32 cellular contexts compared by ENCODE assay signal in genomic region chr18:43883886-43884285, GRCh38.
"Had no signal": no experiment of that assay in that cellular context is flagged by ENCODE, and none has a peak within 500 bp of the region (broad histone marks: within the 10 kb centered on the region; RNA-seq: fewer than 3 reads in every experiment).

No MANE protein-coding gene starts in this region.

- H3K9me3 ChIP-seq: gastroesophageal sphincter, neutrophil, ovary, sigmoid colon, thyroid gland, upper lobe of left lung, vagina had no signal

- H3K27me3 Mint-ChIP-seq: activated CD4-positive, alpha-beta memory T cell treated with anti-CD3 and anti-CD28 coated beads, Interleukin-2, amount 10 ng/mL, durations not matched to agents 7 days and 5 days; activated CD4-positive, alpha-beta T cell treated with anti-CD3 and anti-CD28 coated beads, Interleukin-2, amount 10 ng/mL, durations not matched to agents 24 days and 14 days; activated T-cell treated with anti-CD3 and anti-CD28 coated beads, Interleukin-2, amount 50 U/mL, for 24 hours; effector memory CD8-positive, alpha-beta T cell; naive B cell; progenitor cell of endocrine pancreas; stimulated activated memory B cell treated with anti-CD40 and anti-IgM and Interleukin-4, amounts not matched to agents 10 μg/mL and 1 μg/mL and 100 μg/mL, for 72 hours; stimulated activated naive CD8-positive, alpha-beta T cell treated with anti-CD3 and anti-CD28 coated beads, Interleukin-15, amount 100 ng/mL, for 72 hours had no signal

- H3K4me1 Mint-ChIP-seq: activated CD4-positive, alpha-beta memory T cell treated with anti-CD3 and anti-CD28 coated beads, Interleukin-2, amount 10 ng/mL, durations not matched to agents 7 days and 5 days; activated CD4-positive, alpha-beta T cell treated with anti-CD3 and anti-CD28 coated beads, Interleukin-2, amount 10 ng/mL, durations not matched to agents 24 days and 14 days; naive B cell; stimulated activated memory B cell treated with anti-CD40 and anti-IgM and Interleukin-4, amounts not matched to agents 10 μg/mL and 1 μg/mL and 100 μg/mL, for 72 hours; stimulated activated naive CD8-positive, alpha-beta T cell treated with anti-CD3 and anti-CD28 coated beads, Interleukin-15, amount 100 ng/mL, for 72 hours had no signal

- ATAC-seq: effector memory CD8-positive, alpha-beta T cell; gastroesophageal sphincter; left cardiac atrium; left ventricle myocardium superior; stimulated activated memory B cell treated with anti-CD40 and anti-IgM and Interleukin-4, amounts not matched to agents 10 μg/mL and 1 μg/mL and 100 μg/mL, for 72 hours; stimulated activated naive CD8-positive, alpha-beta T cell treated with anti-CD3 and anti-CD28 coated beads, Interleukin-15, amount 100 ng/mL, for 72 hours had no signal

- DNase-seq: activated CD4-positive, alpha-beta memory T cell treated with anti-CD3 and anti-CD28 coated beads, Interleukin-2, amount 10 ng/mL, durations not matched to agents 7 days and 5 days; activated CD4-positive, alpha-beta T cell treated with anti-CD3 and anti-CD28 coated beads, Interleukin-2, amount 10 ng/mL, durations not matched to agents 24 days and 14 days; activated CD4-positive, CD25-positive, alpha-beta regulatory T cell treated with anti-CD3 and anti-CD28 coated beads, Interleukin-2, amount 50 U/mL, for 72 hours; activated CD8-positive, alpha-beta memory T cell treated with anti-CD3 and anti-CD28 coated beads, Interleukin-2, amount 50 U/mL, for 48 hours; activated gamma-delta T cell treated with Interleukin-2 at 50 U/mL for 16 hours; activated naive CD4-positive, alpha-beta T cell treated with anti-CD3 and anti-CD28 coated beads, Interleukin-2, amount 50 U/mL, for 16 hours; activated T-cell treated with anti-CD3 and anti-CD28 coated beads, Interleukin-2, amount 50 U/mL, for 24 hours; amygdala; caudate nucleus; cortex of kidney; effector memory CD8-positive, alpha-beta T cell; left cardiac atrium; left ventricle myocardium superior; naive B cell; nephron progenitor cell; ovary; retina; sigmoid colon; small intestine; stimulated activated CD4-positive, alpha-beta T cell treated with anti-CD3 and anti-CD28 coated beads, Interleukin-1b, Interleukin-23, amount 100 ng/mL, for 48 hours; stimulated activated CD4-positive, alpha-beta T cell treated with anti-CD3 and anti-CD28 coated beads, Interleukin-4, amount 100 ng/mL, for 4 hours; stimulated activated CD8-positive, alpha-beta memory T cell treated with anti-CD3 and anti-CD28 coated beads, Interleukin-4, amount 100 ng/mL, for 48 hours; stimulated activated naive CD8-positive, alpha-beta T cell treated with anti-CD3 and anti-CD28 coated beads, Interleukin-15, amount 100 ng/mL, for 72 hours; substantia nigra; T-helper 2 cell; thyroid gland; upper lobe of left lung had no signal

- H3K4me3 Mint-ChIP-seq: activated CD4-positive, alpha-beta memory T cell treated with anti-CD3 and anti-CD28 coated beads, Interleukin-2, amount 10 ng/mL, durations not matched to agents 7 days and 5 days; activated CD4-positive, alpha-beta T cell treated with anti-CD3 and anti-CD28 coated beads, Interleukin-2, amount 10 ng/mL, durations not matched to agents 24 days and 14 days; activated T-cell treated with anti-CD3 and anti-CD28 coated beads, Interleukin-2, amount 50 U/mL, for 24 hours; effector memory CD8-positive, alpha-beta T cell; naive B cell; nephron progenitor cell; stimulated activated memory B cell treated with anti-CD40 and anti-IgM and Interleukin-4, amounts not matched to agents 10 μg/mL and 1 μg/mL and 100 μg/mL, for 72 hours; stimulated activated naive CD8-positive, alpha-beta T cell treated with anti-CD3 and anti-CD28 coated beads, Interleukin-15, amount 100 ng/mL, for 72 hours had no signal

- H3K36me3 Mint-ChIP-seq: naive B cell; stimulated activated memory B cell treated with anti-CD40 and anti-IgM and Interleukin-4, amounts not matched to agents 10 μg/mL and 1 μg/mL and 100 μg/mL, for 72 hours had no signal

- H3K27ac Mint-ChIP-seq: activated CD4-positive, alpha-beta memory T cell treated with anti-CD3 and anti-CD28 coated beads, Interleukin-2, amount 10 ng/mL, durations not matched to agents 7 days and 5 days; activated CD4-positive, alpha-beta T cell treated with anti-CD3 and anti-CD28 coated beads, Interleukin-2, amount 10 ng/mL, durations not matched to agents 24 days and 14 days; activated T-cell treated with anti-CD3 and anti-CD28 coated beads, Interleukin-2, amount 50 U/mL, for 24 hours; effector memory CD8-positive, alpha-beta T cell; nephron progenitor cell; progenitor cell of endocrine pancreas; stimulated activated memory B cell treated with anti-CD40 and anti-IgM and Interleukin-4, amounts not matched to agents 10 μg/mL and 1 μg/mL and 100 μg/mL, for 72 hours had no signal
